Comparison of ENCODE assay signal across 22 cellular contexts in genomic region chr1:78048446-78048845, GRCh38.
"Had no signal": no experiment of that assay in that cellular context is flagged by ENCODE, and none has a peak within 500 bp of the region (broad histone marks: within the 10 kb centered on the region; RNA-seq: fewer than 3 reads in every experiment).

No MANE protein-coding gene starts in this region.

- ATAC-seq: activated CD8-positive, alpha-beta memory T cell treated with anti-CD3 and anti-CD28 coated beads, Interleukin-2, amount 10 ng/mL, durations not matched to agents 7 days and 5 days; effector memory CD8-positive, alpha-beta T cell; gastrocnemius medialis; left lung; naive thymus-derived CD8-positive, alpha-beta T cell; pancreas; sciatic nerve had no signal

- H3K4me3 ChIP-seq: left lung, tibial nerve, vagina had no signal

- H3K27me3 ChIP-seq: gastrocnemius medialis, pancreas, vagina had no signal

- H3K27ac ChIP-seq: epithelial cell of prostate, left lung, tibial nerve, vagina had no signal

- DNase-seq: activated CD4-positive, alpha-beta T cell treated with anti-CD3 and anti-CD28 coated beads, Interleukin-2, amount 50 U/mL, for 4 hours; activated CD4-positive, CD25-positive, alpha-beta regulatory T cell; activated CD8-positive, alpha-beta memory T cell treated with anti-CD3 and anti-CD28 coated beads, Interleukin-2, amount 10 ng/mL, durations not matched to agents 7 days and 5 days; activated gamma-delta T cell treated with Interleukin-2 at 50 U/mL for 16 hours; activated T-cell treated with anti-CD3 and anti-CD28 coated beads, Interleukin-2, amount 50 U/mL, for 48 hours; aorta; effector memory CD8-positive, alpha-beta T cell; gastrocnemius medialis; hippocampal formation; kidney; left lung; naive thymus-derived CD8-positive, alpha-beta T cell; pancreas; stimulated activated CD4-positive, alpha-beta T cell treated with anti-CD3 and anti-CD28 coated beads, Interleukin-2, amount 100 ng/mL, for 24 hours; substantia nigra; SW 1271 had no signal

- H3K36me3 Mint-ChIP-seq: activated CD8-positive, alpha-beta memory T cell treated with anti-CD3 and anti-CD28 coated beads, Interleukin-2, amount 10 ng/mL, durations not matched to agents 7 days and 5 days; memory B cell had no signal

- H3K4me3 Mint-ChIP-seq: activated CD8-positive, alpha-beta memory T cell treated with anti-CD3 and anti-CD28 coated beads, Interleukin-2, amount 10 ng/mL, durations not matched to agents 7 days and 5 days; dendritic cell treated with granulocyte-macrophage colony-stimulating factor and Interleukin-4, amounts not matched to agents 40 ng/mL and 50 ng/mL, for 4 days; effector memory CD8-positive, alpha-beta T cell; memory B cell; naive thymus-derived CD8-positive, alpha-beta T cell had no signal

- H3K36me3 ChIP-seq: gastrocnemius medialis, left lung, pancreas, tibial nerve, vagina had no signal

- H3K27ac Mint-ChIP-seq: activated CD8-positive, alpha-beta memory T cell treated with anti-CD3 and anti-CD28 coated beads, Interleukin-2, amount 10 ng/mL, durations not matched to agents 7 days and 5 days; dendritic cell treated with granulocyte-macrophage colony-stimulating factor and Interleukin-4, amounts not matched to agents 40 ng/mL and 50 ng/mL, for 4 days; effector memory CD8-positive, alpha-beta T cell; memory B cell; naive thymus-derived CD8-positive, alpha-beta T cell had no signal

- H3K9me3 ChIP-seq: gastrocnemius medialis, left lung, pancreas, tibial nerve, vagina had no signal

- H3K9me3 Mint-ChIP-seq: dendritic cell treated with granulocyte-macrophage colony-stimulating factor and Interleukin-4, amounts not matched to agents 40 ng/mL and 50 ng/mL, for 4 days; effector memory CD8-positive, alpha-beta T cell; memory B cell; naive thymus-derived CD8-positive, alpha-beta T cell had no signal

- FAIRE-seq: kidney, pancreas had no signal
